8 cellular contexts compared by ENCODE assay signal in genomic region chr21:29298348-29299045, GRCh38.
DNase-seq lines count a peak whose midpoint lies in the region; ATAC-seq lines count a peak whose summit lies in the region.

TSS of gene BACH1 (plus strand) at chr21:29298922. CDS start at chr21:29321281, 22,359 bp downstream.

- in situ Hi-C loops in ACHN (cut with HindIII; ENCODE audit: low pct_ligation_motif_present, low pct_unique_long_range_greater_than_20kb, low sequenced_read_pairs): no loop called here

- ATAC-seq in GM18909 (IDR thresholded peaks at IDR 0.05; ENCODE audit: poor library complexity, unreplicated experiment): peak; percentile 61
- ATAC-seq in HG03175 (IDR thresholded peaks at IDR 0.05; ENCODE audit: unreplicated experiment): peak; percentile 55

- peak within 1 kb of the TSS; percentile 67 for H3K27ac ChIP-seq in caudate nucleus (ENCODE audit: low read depth, low read length)

- DNase-seq in ACHN (peak; percentile 85), NCI-H345 treated with DMSO at 0.1 percent for 48 hours (lab: John Stamatoyannopoulos, UW; ENCODE audit: unreplicated experiment) (peak; percentile 70), caudate nucleus (lab: John Stamatoyannopoulos, UW) (peak in 59 of 61 donors; percentile 31 to 86 (median 69)), islet precursor cell (peak; percentile 95)
- DNase-seq in activated CD4-positive, CD25-positive, alpha-beta regulatory T cell (lab: John Stamatoyannopoulos, UW): peak; percentile 71 to 80 (median 78)
- DNase-seq in stimulated activated CD4-positive, alpha-beta T cell treated with anti-CD3 and anti-CD28 coated beads, Interleukin-12 subunit alpha, Interleukin-12 subunit beta, amount 100 ng/mL, for 48 hours (ENCODE audit: low read depth in 2 of 3, low spot score in 1 of 3): peak; percentile 78 to 85 (median 85)

Comparison
In these comparisons a context has a peak if more than half of its experiments do, and no peak if none do; other contexts are left out.
1. Peak in every context shown above with its lines: DNase-seq, ATAC-seq and H3K27ac ChIP-seq.